Comparison of ENCODE assay signal across 19 cellular contexts in the genomic region with DNA sequence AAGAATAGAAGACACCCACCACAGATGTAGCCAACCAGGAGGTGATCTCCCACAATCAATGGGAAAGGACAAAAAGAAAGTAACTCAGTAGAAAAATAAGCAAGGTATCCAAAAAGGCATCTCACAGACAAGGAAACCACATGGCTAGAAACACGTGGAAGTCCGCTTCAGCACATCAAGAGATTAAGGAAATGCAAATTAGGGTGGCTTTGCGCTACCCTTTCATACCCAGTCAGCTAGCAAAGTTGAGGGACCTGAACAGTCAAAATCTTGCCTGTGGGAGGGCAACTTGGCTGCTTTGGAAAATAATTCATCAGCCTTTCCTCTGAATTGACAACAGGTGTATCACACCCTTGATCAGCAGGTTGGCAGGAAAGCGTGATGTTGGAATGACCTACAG. TPM values are rescaled to one million over a fixed set of nuclear protein-coding genes. Genes with fewer than 3 reads are reported as not detected.
DNase-seq lines count a peak whose midpoint lies in the region; ATAC-seq and TF ChIP-seq lines count a peak whose summit lies in the region.
"Had no signal": no experiment of that assay in that cellular context is flagged by ENCODE, and none has a peak within 500 bp of the region (broad histone marks: within the 10 kb centered on the region; RNA-seq: fewer than 3 reads in every experiment).

No MANE protein-coding gene starts in this region.

- peaks cover 10% of the 10 kb centered on the region for H3K4me1 Mint-ChIP-seq in activated CD4-positive, alpha-beta T cell treated with anti-CD3 and anti-CD28 coated beads, Interleukin-2, amount 10 ng/mL, durations not matched to agents 24 days and 14 days
- peaks cover 15% of the 10 kb centered on the region for H3K4me1 Mint-ChIP-seq in CD8-positive, alpha-beta T cell (ENCODE audit: low read depth)
- peaks cover 32% of the 10 kb centered on the region for H3K4me1 Mint-ChIP-seq in activated CD8-positive, alpha-beta T cell treated with anti-CD3 and anti-CD28 coated beads, Interleukin-2, amount 10 ng/mL, durations not matched to agents 7 days and 5 days (ENCODE audit: low read depth)

- POLR2A ChIA-PET in CD8-positive, alpha-beta T cell (lab: Charles Lee), result no interaction called here
- POLR2A ChIA-PET in activated CD8-positive, alpha-beta T cell treated with anti-CD3 and anti-CD28 coated beads, Interleukin-2, amount 10 ng/mL, durations not matched to agents 7 days and 5 days (lab: Charles Lee), result no interaction called here

- CTCF ChIA-PET in CD8-positive, alpha-beta T cell (lab: Charles Lee), result interaction anchor here (0.8 to 1.5 kb wide), 3 partner anchors 9 to 55 kb away, joined by 3 to 5 read pairs (median 3); no protein-coding TSS in a partner anchor
- CTCF ChIA-PET in activated CD8-positive, alpha-beta T cell treated with anti-CD3 and anti-CD28 coated beads, Interleukin-2, amount 10 ng/mL, durations not matched to agents 7 days and 5 days (lab: Charles Lee), result interaction anchor here (1.1 kb wide), 1 partner anchor 11 kb away, joined by 3 read pairs; no protein-coding TSS in a partner anchor

- H3K36me3 ChIP-seq in CD8-positive, alpha-beta T cell (ENCODE audit: insufficient read depth, low read length), result peaks cover 20% of the 10 kb centered on the region
- peaks cover 4 to 69% of the 10 kb centered on the region in 2 donors for H3K36me3 ChIP-seq in muscle layer of duodenum (ENCODE audit: control insufficient read depth in 1 of 2, insufficient read depth in 2 of 2, low read length in 2 of 2)
- peaks cover 36 to 99% (median 67%) of the 10 kb centered on the region in 3 donors for H3K36me3 ChIP-seq in tibial artery

- intact Hi-C loops in activated CD4-positive, alpha-beta T cell treated with anti-CD3 and anti-CD28 coated beads, Interleukin-2, amount 10 ng/mL, durations not matched to agents 24 days and 14 days (cut with micrococcal nuclease), result no loop called here
- intact Hi-C loops in CD8-positive, alpha-beta T cell (cut with DNase I, micrococcal nuclease), result no loop called here
- intact Hi-C loops in tibial artery (cut with DNase I; ENCODE audit: low total_unique reads), result no loop called here

- H3K27ac ChIP-seq in CD8-positive, alpha-beta T cell (ENCODE audit: low read depth, low read length), result no peak overlapping the region
- peak overlapping the region; percentile 45 for H3K27ac ChIP-seq in muscle layer of duodenum (ENCODE audit: low read length)
- H3K27ac ChIP-seq in tibial artery, result no peak overlapping the region
- H3K27ac ChIP-seq: body of pancreas, prostate gland, VCaP had no signal

- no peak overlapping the region for H3K4me3 ChIP-seq in CD8-positive, alpha-beta T cell (ENCODE audit: low read depth, low read length)
- H3K4me3 ChIP-seq in muscle layer of duodenum (ENCODE audit: low read depth in 1 of 2, low read length in 2 of 2) (no peak overlapping the region), tibial artery (no peak overlapping the region)
- H3K4me3 ChIP-seq: body of pancreas, prostate gland had no signal

- H3K36me3 Mint-ChIP-seq in activated CD4-positive, alpha-beta T cell treated with anti-CD3 and anti-CD28 coated beads, Interleukin-2, amount 10 ng/mL, durations not matched to agents 24 days and 14 days (ENCODE audit: low read depth), result peaks cover 43% of the 10 kb centered on the region
- H3K36me3 Mint-ChIP-seq in CD8-positive, alpha-beta T cell, result peaks cover 60% of the 10 kb centered on the region
- H3K36me3 Mint-ChIP-seq in activated CD8-positive, alpha-beta T cell treated with anti-CD3 and anti-CD28 coated beads, Interleukin-2, amount 10 ng/mL, durations not matched to agents 7 days and 5 days (ENCODE audit: low read depth), result peaks cover 43% of the 10 kb centered on the region

- no peak for DNase-seq in activated CD4-positive, alpha-beta T cell treated with anti-CD3 and anti-CD28 coated beads, Interleukin-2, amount 10 ng/mL, durations not matched to agents 24 days and 14 days
- no peak for DNase-seq in activated CD4-positive, alpha-beta T cell treated with anti-CD3 and anti-CD28 coated beads for 4 hours
- no peak for DNase-seq in CD8-positive, alpha-beta T cell
- DNase-seq in activated CD8-positive, alpha-beta T cell treated with anti-CD3 and anti-CD28 coated beads, Interleukin-2, amount 10 ng/mL, durations not matched to agents 7 days and 5 days, result no peak
- DNase-seq in tibial artery, result no peak
- DNase-seq: body of pancreas; Caco-2; GDM1; hypothalamus; KG1; left colon; NCI-H1436 treated with DMSO at 0.1 percent for 48 hours; NCI-H510A; stimulated activated CD4-positive, alpha-beta T cell treated with anti-CD3 and anti-CD28 coated beads, Interleukin-12 subunit alpha, Interleukin-12 subunit beta, amount 100 ng/mL, for 4 hours had no signal

- no peak overlapping the region for H3K4me3 Mint-ChIP-seq in activated CD4-positive, alpha-beta T cell treated with anti-CD3 and anti-CD28 coated beads, Interleukin-2, amount 10 ng/mL, durations not matched to agents 24 days and 14 days
- H3K4me3 Mint-ChIP-seq in CD8-positive, alpha-beta T cell, result no peak overlapping the region
- no peak overlapping the region for H3K4me3 Mint-ChIP-seq in activated CD8-positive, alpha-beta T cell treated with anti-CD3 and anti-CD28 coated beads, Interleukin-2, amount 10 ng/mL, durations not matched to agents 7 days and 5 days

- no peaks in the 10 kb centered on the region for H3K27me3 Mint-ChIP-seq in activated CD4-positive, alpha-beta T cell treated with anti-CD3 and anti-CD28 coated beads, Interleukin-2, amount 10 ng/mL, durations not matched to agents 24 days and 14 days
- no peaks in the 10 kb centered on the region for H3K27me3 Mint-ChIP-seq in CD8-positive, alpha-beta T cell (ENCODE audit: low read depth)
- H3K27me3 Mint-ChIP-seq in activated CD8-positive, alpha-beta T cell treated with anti-CD3 and anti-CD28 coated beads, Interleukin-2, amount 10 ng/mL, durations not matched to agents 7 days and 5 days (ENCODE audit: low read depth), result no peaks in the 10 kb centered on the region

- H3K27me3 ChIP-seq in CD8-positive, alpha-beta T cell (ENCODE audit: insufficient read depth, low read length), result no peaks in the 10 kb centered on the region
- H3K27me3 ChIP-seq in muscle layer of duodenum (ENCODE audit: low read depth, low read length), result no peaks in the 10 kb centered on the region
- no peaks in the 10 kb centered on the region for H3K27me3 ChIP-seq in tibial artery
- H3K27me3 ChIP-seq: body of pancreas had no signal

- H3K9me3 Mint-ChIP-seq in activated CD4-positive, alpha-beta T cell treated with anti-CD3 and anti-CD28 coated beads, Interleukin-2, amount 10 ng/mL, durations not matched to agents 24 days and 14 days, result no peaks in the 10 kb centered on the region
- H3K9me3 Mint-ChIP-seq in CD8-positive, alpha-beta T cell, result no peaks in the 10 kb centered on the region
- no peaks in the 10 kb centered on the region for H3K9me3 Mint-ChIP-seq in activated CD8-positive, alpha-beta T cell treated with anti-CD3 and anti-CD28 coated beads, Interleukin-2, amount 10 ng/mL, durations not matched to agents 7 days and 5 days (ENCODE audit: insufficient read depth)

- H3K4me1 ChIP-seq in CD8-positive, alpha-beta T cell (ENCODE audit: insufficient read depth, low read length), result peaks cover 9% of the 10 kb centered on the region
- H3K4me1 ChIP-seq in muscle layer of duodenum (ENCODE audit: control insufficient read depth in 1 of 2, insufficient read depth in 2 of 2, low read length in 2 of 2) (peaks cover 0 to 4% of the 10 kb centered on the region in 2 donors), tibial artery (peaks cover 0 to 5% (median 0%) of the 10 kb centered on the region in 4 donors)
- H3K4me1 ChIP-seq: body of pancreas, Caco-2, prostate gland had no signal

- H3K27ac Mint-ChIP-seq in activated CD4-positive, alpha-beta T cell treated with anti-CD3 and anti-CD28 coated beads, Interleukin-2, amount 10 ng/mL, durations not matched to agents 24 days and 14 days, result peak overlapping the region; percentile 81
- H3K27ac Mint-ChIP-seq in CD8-positive, alpha-beta T cell, result peak overlapping the region; percentile 75
- peak overlapping the region; percentile 18 for H3K27ac Mint-ChIP-seq in activated CD8-positive, alpha-beta T cell treated with anti-CD3 and anti-CD28 coated beads, Interleukin-2, amount 10 ng/mL, durations not matched to agents 7 days and 5 days

- no peaks in the 10 kb centered on the region for H3K9me3 ChIP-seq in CD8-positive, alpha-beta T cell (ENCODE audit: low read length)
- H3K9me3 ChIP-seq in muscle layer of duodenum (ENCODE audit: control insufficient read depth in 1 of 2, low read length in 2 of 2), result no peaks in the 10 kb centered on the region
- no peaks in the 10 kb centered on the region for H3K9me3 ChIP-seq in tibial artery
- H3K9me3 ChIP-seq: body of pancreas, Caco-2, prostate gland had no signal

- TF ChIP-seq CTCF in CD8-positive, alpha-beta T cell (IDR thresholded peaks at IDR 0.05), result no peak
- TF ChIP-seq CTCF in tibial artery (IDR thresholded peaks at IDR 0.05), result no peak

- ATAC-seq in CD8-positive, alpha-beta T cell, result peak; percentile 29
- no peak for ATAC-seq in activated CD8-positive, alpha-beta T cell treated with anti-CD3 and anti-CD28 coated beads, Interleukin-2, amount 10 ng/mL, durations not matched to agents 7 days and 5 days
- ATAC-seq in HG03045 (IDR thresholded peaks at IDR 0.05; ENCODE audit: unreplicated experiment) (no peak), HG02763 (IDR thresholded peaks at IDR 0.05; ENCODE audit: unreplicated experiment) (no peak)
- ATAC-seq: body of pancreas, left colon had no signal

RNA-seq across cellular contexts. Expression of gene UQCR11, which starts 11.6 kb away (rescaled TPM):
- total RNA-seq in activated CD4-positive, alpha-beta T cell treated with anti-CD3 and anti-CD28 coated beads, Interleukin-2, amount 10 ng/mL, durations not matched to agents 24 days and 14 days, result 194 and 195 TPM in 2 replicates
- total RNA-seq in CD8-positive, alpha-beta T cell, result 10 to 100 TPM; 97.1 to 98.0 TPM
- 100 to 1,000 TPM; 180 to 195 TPM for total RNA-seq in activated CD8-positive, alpha-beta T cell treated with anti-CD3 and anti-CD28 coated beads, Interleukin-2, amount 10 ng/mL, durations not matched to agents 7 days and 5 days

RNA-seq across cellular contexts. Expression of gene MBD3, which starts 24.2 kb away (rescaled TPM):
- total RNA-seq in activated CD4-positive, alpha-beta T cell treated with anti-CD3 and anti-CD28 coated beads, Interleukin-2, amount 10 ng/mL, durations not matched to agents 24 days and 14 days, result 132 and 140 TPM in 2 replicates
- total RNA-seq in CD8-positive, alpha-beta T cell, result 10 to 100 TPM; 31.0 to 37.2 TPM
- 100 to 1,000 TPM in 1 of 2 experiments, 10 to 100 TPM in 1; 98.4 to 102 TPM for total RNA-seq in activated CD8-positive, alpha-beta T cell treated with anti-CD3 and anti-CD28 coated beads, Interleukin-2, amount 10 ng/mL, durations not matched to agents 7 days and 5 days

RNA-seq across cellular contexts. Expression of gene TCF3, which starts 35.5 kb away (rescaled TPM):
- 147 and 154 TPM in 2 replicates for total RNA-seq in activated CD4-positive, alpha-beta T cell treated with anti-CD3 and anti-CD28 coated beads, Interleukin-2, amount 10 ng/mL, durations not matched to agents 24 days and 14 days
- total RNA-seq in CD8-positive, alpha-beta T cell, result 10 to 100 TPM; 67.6 to 69.7 TPM
- 100 to 1,000 TPM; 130 to 137 TPM for total RNA-seq in activated CD8-positive, alpha-beta T cell treated with anti-CD3 and anti-CD28 coated beads, Interleukin-2, amount 10 ng/mL, durations not matched to agents 7 days and 5 days

RNA-seq across cellular contexts. Expression of gene MEX3D, which starts 48.8 kb away (rescaled TPM):
- 15.9 and 16.1 TPM in 2 replicates for total RNA-seq in activated CD4-positive, alpha-beta T cell treated with anti-CD3 and anti-CD28 coated beads, Interleukin-2, amount 10 ng/mL, durations not matched to agents 24 days and 14 days
- total RNA-seq in CD8-positive, alpha-beta T cell, result 1 to 10 TPM; 1.5 to 1.7 TPM
- total RNA-seq in activated CD8-positive, alpha-beta T cell treated with anti-CD3 and anti-CD28 coated beads, Interleukin-2, amount 10 ng/mL, durations not matched to agents 7 days and 5 days, result 10 to 100 TPM; 12.2 to 12.5 TPM

Comparison
In these comparisons a context has a peak if more than half of its experiments do, and no peak if none do; other contexts are left out.
1. H3K27ac Mint-ChIP-seq: peak in every context shown above with its lines; median percentile 81 in activated CD4-positive, alpha-beta T cell treated with anti-CD3 and anti-CD28 coated beads, Interleukin-2, amount 10 ng/mL, durations not matched to agents 24 days and 14 days; 75 in CD8-positive, alpha-beta T cell; 18 in activated CD8-positive, alpha-beta T cell treated with anti-CD3 and anti-CD28 coated beads, Interleukin-2, amount 10 ng/mL, durations not matched to agents 7 days and 5 days.